1 cellular context compared by ENCODE assay signal in the genomic region with DNA sequence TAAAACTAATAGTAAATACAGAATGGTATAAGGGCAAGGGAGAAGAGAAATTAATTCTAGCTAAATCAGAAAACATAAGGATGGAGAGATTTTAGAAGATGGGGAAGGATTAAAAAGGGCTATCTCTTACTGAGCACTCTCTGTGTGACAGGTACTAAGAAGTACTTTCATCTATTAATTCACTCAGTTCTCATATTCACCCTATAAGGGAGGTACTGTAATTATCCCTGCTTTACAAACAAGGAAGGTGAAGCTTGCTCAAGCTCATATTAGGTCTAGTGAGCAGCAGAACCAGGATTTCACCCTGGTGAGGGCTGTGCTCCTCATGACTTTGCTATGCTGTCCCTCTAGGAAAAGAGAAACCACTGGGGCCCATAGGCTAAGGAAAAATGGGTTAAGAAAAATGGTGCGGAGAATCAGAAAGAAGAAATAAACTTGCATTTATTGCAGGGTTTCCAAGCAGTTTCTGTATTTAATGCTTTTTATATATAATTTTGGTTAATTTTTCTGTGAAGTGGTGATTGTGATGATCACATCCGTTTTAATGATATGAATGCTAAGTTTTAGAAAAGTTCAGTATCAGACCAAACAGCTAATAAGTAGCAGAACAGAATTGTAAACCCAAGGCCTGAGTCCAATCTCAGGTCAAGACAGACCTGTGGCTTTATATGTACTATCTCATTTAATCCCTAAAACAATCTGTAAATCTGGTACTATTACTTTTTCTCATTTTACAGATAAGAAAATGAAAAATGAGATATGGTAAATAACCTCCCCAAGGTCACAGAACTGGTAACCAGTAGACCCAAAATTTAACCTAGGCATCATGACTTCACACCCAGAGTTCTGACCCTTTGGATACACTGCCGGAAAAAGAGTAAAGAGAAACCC.
TF ChIP-seq lines count a peak whose summit lies in the region.

No MANE protein-coding gene starts in this region.

TF ChIP-seq in GM23338, 12 proteins besides CTCF, POLR2A, EP300 and RAD21:
- TF ChIP-seq ZNF114 (CRISPR knock-in tag; IDR thresholded peaks at IDR 0.05) (no peak), ZNF462 (CRISPR knock-in tag; IDR thresholded peaks at IDR 0.05) (no peak), STAT1 (IDR thresholded peaks at IDR 0.05; ENCODE audit: unreplicated experiment) (no peak)
- TF ChIP-seq, protein P1, sequence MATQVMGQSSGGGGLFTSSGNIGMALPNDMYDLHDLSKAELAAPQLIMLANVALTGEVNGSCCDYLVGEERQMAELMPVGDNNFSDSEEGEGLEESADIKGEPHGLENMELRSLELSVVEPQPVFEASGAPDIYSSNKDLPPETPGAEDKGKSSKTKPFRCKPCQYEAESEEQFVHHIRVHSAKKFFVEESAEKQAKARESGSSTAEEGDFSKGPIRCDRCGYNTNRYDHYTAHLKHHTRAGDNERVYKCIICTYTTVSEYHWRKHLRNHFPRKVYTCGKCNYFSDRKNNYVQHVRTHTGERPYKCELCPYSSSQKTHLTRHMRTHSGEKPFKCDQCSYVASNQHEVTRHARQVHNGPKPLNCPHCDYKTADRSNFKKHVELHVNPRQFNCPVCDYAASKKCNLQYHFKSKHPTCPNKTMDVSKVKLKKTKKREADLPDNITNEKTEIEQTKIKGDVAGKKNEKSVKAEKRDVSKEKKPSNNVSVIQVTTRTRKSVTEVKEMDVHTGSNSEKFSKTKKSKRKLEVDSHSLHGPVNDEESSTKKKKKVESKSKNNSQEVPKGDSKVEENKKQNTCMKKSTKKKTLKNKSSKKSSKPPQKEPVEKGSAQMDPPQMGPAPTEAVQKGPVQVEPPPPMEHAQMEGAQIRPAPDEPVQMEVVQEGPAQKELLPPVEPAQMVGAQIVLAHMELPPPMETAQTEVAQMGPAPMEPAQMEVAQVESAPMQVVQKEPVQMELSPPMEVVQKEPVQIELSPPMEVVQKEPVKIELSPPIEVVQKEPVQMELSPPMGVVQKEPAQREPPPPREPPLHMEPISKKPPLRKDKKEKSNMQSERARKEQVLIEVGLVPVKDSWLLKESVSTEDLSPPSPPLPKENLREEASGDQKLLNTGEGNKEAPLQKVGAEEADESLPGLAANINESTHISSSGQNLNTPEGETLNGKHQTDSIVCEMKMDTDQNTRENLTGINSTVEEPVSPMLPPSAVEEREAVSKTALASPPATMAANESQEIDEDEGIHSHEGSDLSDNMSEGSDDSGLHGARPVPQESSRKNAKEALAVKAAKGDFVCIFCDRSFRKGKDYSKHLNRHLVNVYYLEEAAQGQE (IDR thresholded peaks at IDR 0.05; ENCODE audit: unreplicated experiment) = no peak
TF ChIP-seq in GM23338: peak in this region for 0.
